ENCODE assay signal across 24 cellular contexts in genomic region chr2:168315331-168316072, GRCh38.
DNase-seq lines count a peak whose midpoint lies in the region; ATAC-seq, FAIRE-seq and TF ChIP-seq lines count a peak whose summit lies in the region.
"Had no signal": no experiment of that assay in that cellular context is flagged by ENCODE, and none has a peak within 500 bp of the region (broad histone marks: within the 10 kb centered on the region; RNA-seq: fewer than 3 reads in every experiment).

No MANE protein-coding gene starts in this region.

- H3K9me3 Mint-ChIP-seq in stimulated activated memory B cell treated with anti-CD40 and anti-IgM and Interleukin-4, amounts not matched to agents 10 μg/mL and 1 μg/mL and 100 μg/mL, for 72 hours, result no peaks in the 10 kb centered on the region
- H3K9me3 Mint-ChIP-seq: CD8-positive, alpha-beta T cell had no signal

- ATAC-seq in Right ventricle myocardium superior (ENCODE audit: poor library complexity) (peak; percentile 57), HG03439 (IDR thresholded peaks at IDR 0.05; ENCODE audit: unreplicated experiment) (no peak)
- peak; percentile 10 for ATAC-seq in stimulated activated memory B cell treated with anti-CD40 and anti-IgM and Interleukin-4, amounts not matched to agents 10 μg/mL and 1 μg/mL and 100 μg/mL, for 72 hours
- ATAC-seq: A549; CD8-positive, alpha-beta T cell; SK-N-SH treated with all-trans-retinoic acid at 6 μM for 48 hours had no signal

- in situ Hi-C loops in HAP-1 (cut with MboI; ENCODE audit: low sequenced_read_pairs), result no loop called here

- no peaks in the 10 kb centered on the region for H3K36me3 Mint-ChIP-seq in stimulated activated memory B cell treated with anti-CD40 and anti-IgM and Interleukin-4, amounts not matched to agents 10 μg/mL and 1 μg/mL and 100 μg/mL, for 72 hours
- H3K36me3 Mint-ChIP-seq: CD8-positive, alpha-beta T cell; IgD-negative memory B cell had no signal

- H3K27ac ChIP-seq in esophagus muscularis mucosa (replicated peaks in 1 of 4) (peak overlapping the region in 3 of 4 donors; percentile 8 to 65 (median 51)), keratinocyte (ENCODE audit: control insufficient read depth, insufficient read depth, low read length) (no peak overlapping the region)
- H3K27ac ChIP-seq: A549, HL-60 had no signal

- H2AFZ ChIP-seq in keratinocyte (ENCODE audit: control insufficient read depth, low read length), result no peak overlapping the region

- H3K4me1 Mint-ChIP-seq in stimulated activated memory B cell treated with anti-CD40 and anti-IgM and Interleukin-4, amounts not matched to agents 10 μg/mL and 1 μg/mL and 100 μg/mL, for 72 hours, result no peaks in the 10 kb centered on the region
- H3K4me1 Mint-ChIP-seq: IgD-negative memory B cell had no signal

- H3K4me3 ChIP-seq in esophagus muscularis mucosa, result no peak overlapping the region
- no peak overlapping the region for H3K4me3 ChIP-seq in keratinocyte (ENCODE audit: control insufficient read depth in 2 of 3, extremely low read depth in 1 of 3, insufficient read depth in 2 of 3, low read depth in 1 of 3, low read length in 3 of 3)
- H3K4me3 ChIP-seq in HAP-1, result no peak overlapping the region
- H3K4me3 ChIP-seq: A549, MG63 had no signal

- H3K9me3 ChIP-seq in esophagus muscularis mucosa, result no peaks in the 10 kb centered on the region
- H3K9me3 ChIP-seq in keratinocyte (ENCODE audit: control insufficient read depth, low read depth, low read length), result no peaks in the 10 kb centered on the region
- no peaks in the 10 kb centered on the region for H3K9me3 ChIP-seq in HAP-1
- H3K9me3 ChIP-seq: A549 had no signal

- H3K27me3 ChIP-seq in esophagus muscularis mucosa (no peaks in the 10 kb centered on the region), keratinocyte (ENCODE audit: control insufficient read depth, extremely low read depth, insufficient read depth, low read length) (no peaks in the 10 kb centered on the region), HAP-1 (ENCODE audit: low read depth) (no peaks in the 10 kb centered on the region)
- H3K27me3 ChIP-seq: MG63 had no signal

- 68% methylated on average over 4 of the region's 4 CpGs for WGBS in esophagus muscularis mucosa

- no peak overlapping the region for H3K4me2 ChIP-seq in keratinocyte (ENCODE audit: control insufficient read depth, extremely low read depth, insufficient read depth, low read depth, low read length)
- H3K4me2 ChIP-seq: A549 had no signal

- no peak overlapping the region for H3K9ac ChIP-seq in keratinocyte (ENCODE audit: control insufficient read depth, extremely low read depth, insufficient read depth, low read length)

- no peak for TF ChIP-seq EP300 in esophagus muscularis mucosa (IDR thresholded peaks at IDR 0.05)

- dilution Hi-C loops in keratinocyte (cut with MboI; ENCODE audit: extremely low pct_ligation_motif_present, low sequenced_read_pairs), result no loop called here

- FAIRE-seq in keratinocyte (lab: Jason Lieb, UNC), result peak; percentile 9
- FAIRE-seq: A549 had no signal

- no peaks in the 10 kb centered on the region for H4K20me1 ChIP-seq in keratinocyte (ENCODE audit: control insufficient read depth, extremely low read depth, insufficient read depth, low read length)

- no peaks in the 10 kb centered on the region for H3K9me1 ChIP-seq in keratinocyte (ENCODE audit: control insufficient read depth, extremely low read depth, insufficient read depth, low read length)

- no peak for DNase-seq in Right ventricle myocardium superior
- no peak for DNase-seq in cardiac septum (ENCODE audit: low spot score)
- DNase-seq in esophagus muscularis mucosa (ENCODE audit: extremely low spot score), result no peak
- DNase-seq in keratinocyte (ENCODE audit: low read depth, low spot score), result no peak
- DNase-seq in cortex of kidney (lab: John Stamatoyannopoulos, UW), result no peak
- DNase-seq in HAP-1 (ENCODE audit: low spot score in 2 of 2), result no peak
- DNase-seq: Calu3; CD8-positive, alpha-beta T cell; H7; Kasumi-1; NCI-H1105 treated with DMSO at 0.1 percent for 48 hours; NCI-H1694 treated with DMSO at 0.1 percent for 48 hours; NCI-H2107; NCI-H510A; NCI-H774; OCI-M1; SIG-M5 had no signal

- TF ChIP-seq POLR2A in esophagus muscularis mucosa (IDR thresholded peaks at IDR 0.05; ENCODE audit: low read depth), result no peak

- no peak overlapping the region for H3K4me3 Mint-ChIP-seq in stimulated activated memory B cell treated with anti-CD40 and anti-IgM and Interleukin-4, amounts not matched to agents 10 μg/mL and 1 μg/mL and 100 μg/mL, for 72 hours
- H3K4me3 Mint-ChIP-seq: CD8-positive, alpha-beta T cell; IgD-negative memory B cell had no signal

- intact Hi-C loops in Right ventricle myocardium superior (cut with DNase I) (no loop called here), cardiac septum (cut with DNase I) (no loop called here), esophagus muscularis mucosa (cut with DNase I) (loop anchor here (10.0 kb wide), 1 partner anchor 181 kb away; no protein-coding TSS in a partner anchor)

- H3K27me3 Mint-ChIP-seq in stimulated activated memory B cell treated with anti-CD40 and anti-IgM and Interleukin-4, amounts not matched to agents 10 μg/mL and 1 μg/mL and 100 μg/mL, for 72 hours, result no peaks in the 10 kb centered on the region
- H3K27me3 Mint-ChIP-seq: IgD-negative memory B cell had no signal

- H3K79me2 ChIP-seq in keratinocyte (ENCODE audit: control insufficient read depth, insufficient read depth, low read length), result no peaks in the 10 kb centered on the region

- no peak for TF ChIP-seq CTCF in esophagus muscularis mucosa (IDR thresholded peaks at IDR 0.05)
- no peak for TF ChIP-seq CTCF in keratinocyte (optimal IDR thresholded peaks at IDR 0.05 in 1 of 3, IDR thresholded peaks at IDR 0.05 in 1 of 3, conservative IDR thresholded peaks at IDR 0.05 in 1 of 3; ENCODE audit: extremely low read depth in 1 of 3, insufficient read depth in 2 of 3, low read length in 3 of 3)

- no peak overlapping the region for H3K27ac Mint-ChIP-seq in stimulated activated memory B cell treated with anti-CD40 and anti-IgM and Interleukin-4, amounts not matched to agents 10 μg/mL and 1 μg/mL and 100 μg/mL, for 72 hours
- H3K27ac Mint-ChIP-seq: CD8-positive, alpha-beta T cell; IgD-negative memory B cell had no signal

- H3K4me1 ChIP-seq in esophagus muscularis mucosa (peaks cover 25 to 49% (median 43%) of the 10 kb centered on the region in 4 donors), keratinocyte (ENCODE audit: control insufficient read depth, extremely low read depth, insufficient read depth, low read length) (no peaks in the 10 kb centered on the region), HAP-1 (no peaks in the 10 kb centered on the region)
- H3K4me1 ChIP-seq: A549 had no signal

- H3K36me3 ChIP-seq in esophagus muscularis mucosa, result no peaks in the 10 kb centered on the region
- no peaks in the 10 kb centered on the region for H3K36me3 ChIP-seq in keratinocyte (ENCODE audit: control insufficient read depth in 2 of 2, extremely low read depth in 1 of 2, insufficient read depth in 2 of 2, low read length in 2 of 2)
- H3K36me3 ChIP-seq in HAP-1 (replicated peaks), result no peaks in the 10 kb centered on the region
- H3K36me3 ChIP-seq: MG63 had no signal
